ENCODE assay signal across 8 cellular contexts in genomic region chr2:137173514-137173913, GRCh38.
DNase-seq lines count a peak whose midpoint lies in the region; ATAC-seq and TF ChIP-seq lines count a peak whose summit lies in the region.

No MANE protein-coding gene starts in this region.

- no peak overlapping the region for H3K27ac Mint-ChIP-seq in activated T-helper 2 cell treated with anti-CD3 and anti-CD28 coated beads, Interferon-gamma antibody, Interleukin-2, Interleukin-4, amounts not matched to agents 10 μg/mL and 5 μg/mL and 100 μg/mL, durations not matched to agents 14 hours and 24 hours and 36 hours

- H3K4me3 ChIP-seq in fibroblast of mammary gland (ENCODE audit: control insufficient read depth, low read depth, low read length) = no peak overlapping the region

- no peaks in the 10 kb centered on the region for H3K36me3 Mint-ChIP-seq in activated T-helper 2 cell treated with anti-CD3 and anti-CD28 coated beads, Interferon-gamma antibody, Interleukin-2, Interleukin-4, amounts not matched to agents 10 μg/mL and 5 μg/mL and 100 μg/mL, durations not matched to agents 14 hours and 24 hours and 36 hours (ENCODE audit: low read depth)

- intact Hi-C loops in activated T-helper 2 cell treated with anti-CD3 and anti-CD28 coated beads, Interferon-gamma antibody, Interleukin-2, Interleukin-4, amounts not matched to agents 10 μg/mL and 5 μg/mL and 100 μg/mL, durations not matched to agents 14 hours and 24 hours and 36 hours (cut with micrococcal nuclease) = no loop called here

- no peak overlapping the region for H3K4me3 Mint-ChIP-seq in activated T-helper 2 cell treated with anti-CD3 and anti-CD28 coated beads, Interferon-gamma antibody, Interleukin-2, Interleukin-4, amounts not matched to agents 10 μg/mL and 5 μg/mL and 100 μg/mL, durations not matched to agents 14 hours and 24 hours and 36 hours (ENCODE audit: low read depth)

- peaks cover 1% of the 10 kb centered on the region for H3K4me1 Mint-ChIP-seq in activated T-helper 2 cell treated with anti-CD3 and anti-CD28 coated beads, Interferon-gamma antibody, Interleukin-2, Interleukin-4, amounts not matched to agents 10 μg/mL and 5 μg/mL and 100 μg/mL, durations not matched to agents 14 hours and 24 hours and 36 hours (ENCODE audit: low read depth)

- peak; percentile 56 for TF ChIP-seq CTCF in fibroblast of mammary gland (conservative IDR thresholded peaks at IDR 0.05; ENCODE audit: control insufficient read depth, insufficient read depth, low read depth, low read length)

- ATAC-seq in GM21447 (IDR thresholded peaks at IDR 0.05; ENCODE audit: unreplicated experiment) = peak; percentile 81

- DNase-seq in GM03348 (ENCODE audit: low spot score) (peak; percentile 75), HK-2 (ENCODE audit: unreplicated experiment) (peak; percentile 54), fibroblast of mammary gland (ENCODE audit: low read depth) (peak; percentile 84), NCI-H748 treated with DMSO at 0.1 percent for 48 hours (lab: John Stamatoyannopoulos, UW) (no peak), 8988T (no peak)
- no peak for DNase-seq in stimulated activated naive CD4-positive, alpha-beta T cell (lab: John Stamatoyannopoulos, UW)
- no peak for DNase-seq in activated T-helper 2 cell treated with anti-CD3 and anti-CD28 coated beads, Interferon-gamma antibody, Interleukin-2, Interleukin-4, amounts not matched to agents 10 μg/mL and 5 μg/mL and 100 μg/mL, durations not matched to agents 14 hours and 24 hours and 36 hours (ENCODE audit: low spot score)

- H3K9me3 Mint-ChIP-seq in activated T-helper 2 cell treated with anti-CD3 and anti-CD28 coated beads, Interferon-gamma antibody, Interleukin-2, Interleukin-4, amounts not matched to agents 10 μg/mL and 5 μg/mL and 100 μg/mL, durations not matched to agents 14 hours and 24 hours and 36 hours = no peaks in the 10 kb centered on the region

- H3K27me3 Mint-ChIP-seq in activated T-helper 2 cell treated with anti-CD3 and anti-CD28 coated beads, Interferon-gamma antibody, Interleukin-2, Interleukin-4, amounts not matched to agents 10 μg/mL and 5 μg/mL and 100 μg/mL, durations not matched to agents 14 hours and 24 hours and 36 hours (ENCODE audit: low read depth) = no peaks in the 10 kb centered on the region

Comparison
In these comparisons a context has a peak if more than half of its experiments do, and no peak if none do; other contexts are left out.
1. DNase-seq: peak in GM03348 (single experiment), HK-2 (single experiment) and fibroblast of mammary gland (single experiment); none in stimulated activated naive CD4-positive, alpha-beta T cell (0 of 6), NCI-H748 treated with DMSO at 0.1 percent for 48 hours (single experiment), 8988T (single experiment) and activated T-helper 2 cell treated with anti-CD3 and anti-CD28 coated beads, Interferon-gamma antibody, Interleukin-2, Interleukin-4, amounts not matched to agents 10 μg/mL and 5 μg/mL and 100 μg/mL, durations not matched to agents 14 hours and 24 hours and 36 hours (single experiment).